In the genomic region with DNA sequence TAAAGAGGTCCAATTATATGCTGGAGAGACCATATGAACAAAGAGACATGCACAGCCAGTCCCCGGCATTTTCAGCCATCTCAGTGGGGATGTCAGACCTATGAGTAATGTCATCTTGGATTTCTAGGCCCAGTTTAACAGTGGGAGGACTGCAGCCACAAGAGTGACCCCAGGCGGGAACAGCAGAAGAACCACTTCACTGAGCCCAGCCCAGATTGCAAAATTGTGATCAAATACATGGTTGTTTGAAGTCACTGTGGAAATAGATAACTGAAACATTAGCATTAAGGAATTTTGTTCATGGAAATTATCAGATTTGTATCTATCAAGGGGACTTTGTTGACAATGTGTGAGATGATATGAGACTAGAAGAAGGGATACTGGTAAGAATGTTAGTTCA, we compare ENCODE assay signal across 39 cellular contexts. TPM values are rescaled to one million over a fixed set of nuclear protein-coding genes. Genes with fewer than 3 reads are reported as not detected.
"Had no signal": no experiment of that assay in that cellular context is flagged by ENCODE, and none has a peak within 500 bp of the region (broad histone marks: within the 10 kb centered on the region; RNA-seq: fewer than 3 reads in every experiment).

No MANE protein-coding gene starts in this region.

- H3K9me3 ChIP-seq: MG63 had no signal

- H3K27me3 ChIP-seq: MG63 had no signal

- H3K36me3 ChIP-seq: MG63 had no signal

- DNase-seq: Karpas-422, Kasumi-1, MG63, MM.1S, MV-4-11, NCI-H1048, NCI-H1092, NCI-H1092 treated with DMSO at 0.1 percent for 48 hours, NCI-H1105, NCI-H1105 treated with DMSO at 0.1 percent for 48 hours, NCI-H1417, NCI-H1417 treated with DMSO at 0.1 percent for 48 hours, NCI-H1436, NCI-H1436 treated with DMSO at 0.1 percent for 48 hours, NCI-H146, NCI-H1694, NCI-H1694 treated with DMSO at 0.1 percent for 48 hours, NCI-H187, NCI-H187 treated with DMSO at 0.1 percent for 48 hours, NCI-H1930, NCI-H2029, NCI-H2029 treated with DMSO at 0.1 percent for 48 hours, NCI-H2081, NCI-H2081 treated with DMSO at 0.1 percent for 48 hours, NCI-H2107, NCI-H2171, NCI-H2171 treated with DMSO at 0.1 percent for 48 hours, NCI-H2227 treated with DMSO at 0.1 percent for 48 hours, NCI-H226, NCI-H345, NCI-H446, NCI-H446 treated with DMSO at 0.1 percent for 48 hours, NCI-H510A, NCI-H510A treated with DMSO at 0.1 percent for 48 hours, NCI-H524, NCI-H524 treated with DMSO at 0.1 percent for 48 hours had no signal

- H3K4me3 ChIP-seq: MG63 had no signal

RNA-seq across cellular contexts. Expression of gene C9orf57, which starts 42.1 kb away (rescaled TPM):
- total RNA-seq: LHCN-M2, MCF 10A, NCI-H460 had no signal

RNA-seq across cellular contexts. Expression of gene GDA, which starts 46.7 kb away (rescaled TPM):
- total RNA-seq: LHCN-M2, MCF 10A had no signal
